Comparison of ENCODE assay signal across 36 cellular contexts in genomic region chr1:203454986-203455471, GRCh38. TPM values are rescaled to one million over a fixed set of nuclear protein-coding genes. Genes with fewer than 3 reads are reported as not detected.
A peak's percentile ranks its signal among the peaks of the same experiment; 100 is the strongest.
DNase-seq lines count a peak whose midpoint lies in the region; FAIRE-seq and TF ChIP-seq lines count a peak whose summit lies in the region.
"Had no signal": no experiment of that assay in that cellular context is flagged by ENCODE, and none has a peak within 500 bp of the region (broad histone marks: within the 10 kb centered on the region; RNA-seq: fewer than 3 reads in every experiment).

No MANE protein-coding gene starts in this region.

- H3K79me2 ChIP-seq in smooth muscle cell (ENCODE audit: low read depth) = no peaks in the 10 kb centered on the region

- H3K27ac Mint-ChIP-seq in chondrocyte (ENCODE audit: unreplicated experiment) = no peak overlapping the region
- H3K27ac Mint-ChIP-seq: activated naive CD4-positive, alpha-beta T cell treated with anti-CD3 and anti-CD28 coated beads for 36 hours had no signal

- H3K4me2 ChIP-seq in smooth muscle cell = no peak overlapping the region
- H3K4me2 ChIP-seq: BLaER1 had no signal

- no peaks in the 10 kb centered on the region for H3K27me3 ChIP-seq in smooth muscle cell (ENCODE audit: low read depth)
- H3K27me3 ChIP-seq: BLaER1 had no signal

- DNase-seq in H4 (ENCODE audit: low spot score) = peak; percentile 90
- DNase-seq in RCC 7860 (ENCODE audit: low spot score) = peak; percentile 58
- peak; percentile 84 for DNase-seq in islet precursor cell
- no peak for DNase-seq in smooth muscle cell (lab: John Stamatoyannopoulos, UW; ENCODE audit: unreplicated experiment)
- DNase-seq in substantia nigra (lab: John Stamatoyannopoulos, UW) = no peak
- no peak for DNase-seq in NCI-H187 treated with DMSO at 0.1 percent for 48 hours (lab: John Stamatoyannopoulos, UW)
- DNase-seq in chondrocyte (ENCODE audit: low spot score) = no peak
- no peak for DNase-seq in NCI-H82 treated with DMSO at 0.1 percent for 48 hours (lab: John Stamatoyannopoulos, UW; ENCODE audit: unreplicated experiment)
- DNase-seq: activated CD4-positive, alpha-beta T cell treated with anti-CD3 and anti-CD28 coated beads, Interleukin-2, amount 50 U/mL, for 48 hours; activated CD4-positive, CD25-positive, alpha-beta regulatory T cell treated with anti-CD3 and anti-CD28 coated beads, Interleukin-2, amount 50 U/mL, for 72 hours; activated CD8-positive, alpha-beta memory T cell treated with anti-CD3 and anti-CD28 coated beads, Interleukin-2, amount 50 U/mL, for 48 hours; activated naive CD4-positive, alpha-beta T cell treated with anti-CD3 and anti-CD28 coated beads for 36 hours; amniotic stem cell; DMS 273 treated with DMSO at 0.1 percent for 48 hours; effector CD4-positive, alpha-beta T cell; HCEC 1CT; hypothalamus; IMR-90; left colon; mammary epithelial cell; mucosa of descending colon; NCI-H446 treated with DMSO at 0.1 percent for 48 hours; NCI-H774; stimulated activated CD4-positive, alpha-beta T cell treated with anti-CD3 and anti-CD28 coated beads, Interleukin-4, amount 100 ng/mL, for 1 hour; T-helper 2 cell; trophoblast cell had no signal

- H3K36me3 ChIP-seq in smooth muscle cell (ENCODE audit: low read depth) = no peaks in the 10 kb centered on the region
- H3K36me3 ChIP-seq: BLaER1 had no signal

- TF ChIP-seq CTCF in smooth muscle cell (IDR thresholded peaks at IDR 0.05; ENCODE audit: borderline replicate concordance, insufficient read depth, poor library complexity, severe bottlenecking) (no peak), chondrocyte (IDR thresholded peaks at IDR 0.05) (no peak)

- peaks cover 49% of the 10 kb centered on the region for H3K4me1 Mint-ChIP-seq in chondrocyte (ENCODE audit: low read depth)

- no peaks in the 10 kb centered on the region for H3F3A ChIP-seq in smooth muscle cell (ENCODE audit: low read depth)

- peak overlapping the region; percentile 11 for H2AFZ ChIP-seq in smooth muscle cell (ENCODE audit: low read depth)

- no peak for FAIRE-seq in RCC 7860 (lab: Jason Lieb, UNC)
- FAIRE-seq: bronchial epithelial cell, colon, GM12892 had no signal

- H3K27ac ChIP-seq in smooth muscle cell (ENCODE audit: low read depth) = no peak overlapping the region
- no peak overlapping the region for H3K27ac ChIP-seq in substantia nigra (ENCODE audit: low read depth, low read length, poor library complexity, severe bottlenecking)
- H3K27ac ChIP-seq: BLaER1, RWPE1 had no signal

- H3K4me3 Mint-ChIP-seq in chondrocyte (ENCODE audit: unreplicated experiment) = no peak overlapping the region
- H3K4me3 Mint-ChIP-seq: activated naive CD4-positive, alpha-beta T cell treated with anti-CD3 and anti-CD28 coated beads for 36 hours; neural crest cell had no signal

- H3K4me1 ChIP-seq in smooth muscle cell (ENCODE audit: low read depth) = peaks cover 19% of the 10 kb centered on the region

- 65% methylated on average over 18 of the region's 18 CpGs for WGBS in smooth muscle cell (ENCODE audit: low lambda C conversion rate)

- no peaks in the 10 kb centered on the region for H3K9me3 ChIP-seq in smooth muscle cell (replicated peaks; ENCODE audit: low read depth)
- H3K9me3 ChIP-seq: BLaER1, mucosa of descending colon had no signal

- no peak overlapping the region for H3K4me3 ChIP-seq in smooth muscle cell
- H3K4me3 ChIP-seq: BLaER1, mucosa of descending colon had no signal

- H3K9me3 Mint-ChIP-seq in chondrocyte (ENCODE audit: low read depth) = peaks cover 2% of the 10 kb centered on the region
- H3K9me3 Mint-ChIP-seq: activated naive CD4-positive, alpha-beta T cell treated with anti-CD3 and anti-CD28 coated beads for 36 hours had no signal

- H4K20me1 ChIP-seq in smooth muscle cell (ENCODE audit: low read depth) = no peaks in the 10 kb centered on the region
- H4K20me1 ChIP-seq: BLaER1 had no signal

- no peaks in the 10 kb centered on the region for H3K36me3 Mint-ChIP-seq in chondrocyte (ENCODE audit: low read depth)

- H3K27me3 Mint-ChIP-seq in chondrocyte (ENCODE audit: low read depth) = no peaks in the 10 kb centered on the region

- no peak overlapping the region for H3K9ac ChIP-seq in smooth muscle cell (ENCODE audit: low read depth)
- H3K9ac ChIP-seq: BLaER1 had no signal

RNA-seq across cellular contexts. Expression of gene PRELP, which starts 20.6 kb away (rescaled TPM):
- not detected in 2 replicates for total RNA-seq in H4 (2014; rRNA removed; shearing (Covaris generic))
- total RNA-seq in smooth muscle cell = 0.04 and 0.31 TPM in 2 replicates
- 1.6 and 2.1 TPM in 2 replicates for polyA plus RNA-seq in smooth muscle cell
- total RNA-seq in chondrocyte = 29.5 to 33.7 TPM (median 33.2 TPM) in 3 replicates
- total RNA-seq: activated naive CD4-positive, alpha-beta T cell treated with anti-CD3 and anti-CD28 coated beads for 36 hours; bronchial epithelial cell; G401; IMR-90 had no signal

RNA-seq across cellular contexts. Expression of gene OPTC, which starts 38.9 kb away (rescaled TPM):
- not detected in 2 replicates for total RNA-seq in H4 (2014; rRNA removed; shearing (Covaris generic))
- total RNA-seq in smooth muscle cell = not detected in 2 replicates
- polyA plus RNA-seq in smooth muscle cell = 0.46 TPM in 1 of 2 replicates, not detected in the other
- total RNA-seq in chondrocyte = not detected in 3 replicates
- total RNA-seq: activated naive CD4-positive, alpha-beta T cell treated with anti-CD3 and anti-CD28 coated beads for 36 hours; bronchial epithelial cell; G401; IMR-90; left colon; mammary epithelial cell; mucosa of descending colon; neural crest cell; posterior vena cava; sciatic nerve had no signal
- polyA plus RNA-seq: AG04450, IMR-90, mammary epithelial cell had no signal

Comparison
In these comparisons a context has a peak if more than half of its experiments do, and no peak if none do; other contexts are left out.
1. DNase-seq: peak in H4 (single experiment), RCC 7860 (single experiment) and islet precursor cell (single experiment); none in smooth muscle cell (single experiment), substantia nigra (0 of 49), NCI-H187 treated with DMSO at 0.1 percent for 48 hours (single experiment), chondrocyte (single experiment) and NCI-H82 treated with DMSO at 0.1 percent for 48 hours (single experiment).
2. RNA of gene PRELP, which starts 20.6 kb away (total RNA-seq): 29.5 to 33.7 TPM in chondrocyte; 0.04 to 0.31 TPM in smooth muscle cell and not detected in H4; every median in the first group is over 10 times any median in the second.